8 cellular contexts compared by ENCODE assay signal in genomic region chr6:28124971-28125353, GRCh38. TPM values are rescaled to one million over a fixed set of nuclear protein-coding genes. Genes with fewer than 3 reads are reported as not detected.
DNase-seq lines count a peak whose midpoint lies in the region; ATAC-seq and TF ChIP-seq lines count a peak whose summit lies in the region.

No MANE protein-coding gene starts in this region.

- H3K36me3 ChIP-seq in SU-DHL-6 (ENCODE audit: low read length): peaks cover 42% of the 10 kb centered on the region; the same call in 1 of the 2 replicates

- H3K9me2 ChIP-seq in SU-DHL-6 (replicated peaks; ENCODE audit: insufficient read depth, low read length): no peaks in the 10 kb centered on the region

- no peaks in the 10 kb centered on the region for H3K27me3 Mint-ChIP-seq in activated T-cell treated with anti-CD3 and anti-CD28 coated beads, Interleukin-2, amount 50 U/mL, for 24 hours
- H3K27me3 Mint-ChIP-seq in glutamatergic neuron (ENCODE audit: unreplicated experiment): no peaks in the 10 kb centered on the region

- no peaks in the 10 kb centered on the region for H3K9me3 ChIP-seq in SU-DHL-6 (ENCODE audit: insufficient read depth, low read length)

- H3K4me1 Mint-ChIP-seq in activated T-cell treated with anti-CD3 and anti-CD28 coated beads, Interleukin-2, amount 50 U/mL, for 24 hours (ENCODE audit: low read depth): peaks cover 55% of the 10 kb centered on the region
- H3K4me1 Mint-ChIP-seq in glutamatergic neuron (ENCODE audit: low read depth, unreplicated experiment): peaks cover 12% of the 10 kb centered on the region
- H3K4me1 Mint-ChIP-seq in stimulated activated effector memory CD8-positive, alpha-beta T cell treated with anti-CD3 and anti-CD28 coated beads, Interleukin-12 subunit alpha, Interleukin-12 subunit beta, amount 100 ng/mL, for 72 hours: peaks cover 46% of the 10 kb centered on the region

- no peak for DNase-seq in activated T-cell treated with anti-CD3 and anti-CD28 coated beads, Interleukin-2, amount 50 U/mL, for 24 hours
- DNase-seq in activated T-cell treated with anti-CD3 and anti-CD28 coated beads for 4 hours: no peak
- DNase-seq in glutamatergic neuron: no peak
- DNase-seq in stimulated activated effector memory CD8-positive, alpha-beta T cell treated with anti-CD3 and anti-CD28 coated beads, Interleukin-12 subunit alpha, Interleukin-12 subunit beta, amount 100 ng/mL, for 72 hours (ENCODE audit: low spot score in 2 of 2): no peak
- DNase-seq in amniotic stem cell (lab: John Stamatoyannopoulos, UW): no peak
- DNase-seq in NCI-H524 (lab: John Stamatoyannopoulos, UW): no peak

- peak overlapping the region; percentile 71 for H3K4me3 ChIP-seq in SU-DHL-6 (ENCODE audit: insufficient read depth, low read length, poor library complexity, severe bottlenecking)

- H2AFZ ChIP-seq in SU-DHL-6 (ENCODE audit: low read depth, low read length, severe bottlenecking): peak overlapping the region; percentile 39

- H3K27ac Mint-ChIP-seq in activated T-cell treated with anti-CD3 and anti-CD28 coated beads, Interleukin-2, amount 50 U/mL, for 24 hours: peak overlapping the region; percentile 96
- peak overlapping the region; percentile 98 for H3K27ac Mint-ChIP-seq in glutamatergic neuron (ENCODE audit: unreplicated experiment)
- peak overlapping the region; percentile 87 for H3K27ac Mint-ChIP-seq in stimulated activated effector memory CD8-positive, alpha-beta T cell treated with anti-CD3 and anti-CD28 coated beads, Interleukin-12 subunit alpha, Interleukin-12 subunit beta, amount 100 ng/mL, for 72 hours

- H4K20me1 ChIP-seq in SU-DHL-6 (ENCODE audit: low read depth, low read length): 0 out of 2 replicates have a peak, but pooled peaks cover 4% of the 10 kb centered on the region

- ATAC-seq in stimulated activated effector memory CD8-positive, alpha-beta T cell treated with anti-CD3 and anti-CD28 coated beads, Interleukin-12 subunit alpha, Interleukin-12 subunit beta, amount 100 ng/mL, for 72 hours: no peak
- ATAC-seq in HG02938 (IDR thresholded peaks at IDR 0.05; ENCODE audit: unreplicated experiment): no peak

- H3K4me3 Mint-ChIP-seq in activated T-cell treated with anti-CD3 and anti-CD28 coated beads, Interleukin-2, amount 50 U/mL, for 24 hours: peak overlapping the region; percentile 96
- peak overlapping the region; percentile 98 for H3K4me3 Mint-ChIP-seq in glutamatergic neuron (ENCODE audit: unreplicated experiment)
- peak overlapping the region; percentile 86 for H3K4me3 Mint-ChIP-seq in stimulated activated effector memory CD8-positive, alpha-beta T cell treated with anti-CD3 and anti-CD28 coated beads, Interleukin-12 subunit alpha, Interleukin-12 subunit beta, amount 100 ng/mL, for 72 hours

- TF ChIP-seq CTCF in SU-DHL-6 (IDR thresholded peaks at IDR 0.05; ENCODE audit: insufficient read depth, low read length, poor library complexity, severe bottlenecking): no peak
- no peak for TF ChIP-seq CTCF in glutamatergic neuron (IDR thresholded peaks at IDR 0.05; ENCODE audit: partially characterized antibody, unreplicated experiment)

- peak overlapping the region; percentile 34 for H3K27ac ChIP-seq in SU-DHL-6 (ENCODE audit: low read depth, low read length)

- peaks cover 69% of the 10 kb centered on the region for H3K79me2 ChIP-seq in SU-DHL-6 (ENCODE audit: insufficient read depth, low read length)

- no peaks in the 10 kb centered on the region for H3K27me3 ChIP-seq in SU-DHL-6 (ENCODE audit: low read length)

- peak overlapping the region; percentile 63 for H3K9ac ChIP-seq in SU-DHL-6 (ENCODE audit: low read length)

- peaks cover 11% of the 10 kb centered on the region; the same call in 1 of the 2 replicates for H3F3A ChIP-seq in SU-DHL-6 (ENCODE audit: insufficient read depth)

- peaks cover 81% of the 10 kb centered on the region for H3K36me3 Mint-ChIP-seq in activated T-cell treated with anti-CD3 and anti-CD28 coated beads, Interleukin-2, amount 50 U/mL, for 24 hours (ENCODE audit: low read depth)
- no peaks in the 10 kb centered on the region for H3K36me3 Mint-ChIP-seq in glutamatergic neuron (ENCODE audit: unreplicated experiment)
- peaks cover 70% of the 10 kb centered on the region for H3K36me3 Mint-ChIP-seq in stimulated activated effector memory CD8-positive, alpha-beta T cell treated with anti-CD3 and anti-CD28 coated beads, Interleukin-12 subunit alpha, Interleukin-12 subunit beta, amount 100 ng/mL, for 72 hours

- H3K4me2 ChIP-seq in SU-DHL-6 (ENCODE audit: low read depth, low read length, poor library complexity, severe bottlenecking): peak overlapping the region; percentile 74

- H3K9me3 Mint-ChIP-seq in activated T-cell treated with anti-CD3 and anti-CD28 coated beads, Interleukin-2, amount 50 U/mL, for 24 hours: no peaks in the 10 kb centered on the region
- H3K9me3 Mint-ChIP-seq in glutamatergic neuron (ENCODE audit: unreplicated experiment): peaks cover 2% of the 10 kb centered on the region
- H3K9me3 Mint-ChIP-seq in stimulated activated effector memory CD8-positive, alpha-beta T cell treated with anti-CD3 and anti-CD28 coated beads, Interleukin-12 subunit alpha, Interleukin-12 subunit beta, amount 100 ng/mL, for 72 hours: no peaks in the 10 kb centered on the region

RNA-seq across cellular contexts. Expression of gene ZSCAN16, which starts 0.6 kb away (rescaled TPM):
- total RNA-seq in glutamatergic neuron (ENCODE audit: unreplicated experiment): 20.0 TPM

RNA-seq across cellular contexts. Expression of gene ZKSCAN8, which starts 16.7 kb away (rescaled TPM):
- total RNA-seq in glutamatergic neuron (ENCODE audit: unreplicated experiment): 37.4 TPM

RNA-seq across cellular contexts. Expression of gene ZNF165, which starts 44.6 kb away (rescaled TPM):
- 0.47 TPM for total RNA-seq in glutamatergic neuron (ENCODE audit: unreplicated experiment)
